21 cellular contexts compared by ENCODE assay signal in genomic region chr16:23137818-23138217, GRCh38. TPM values are rescaled to one million over a fixed set of nuclear protein-coding genes. Genes with fewer than 3 reads are reported as not detected.
DNase-seq lines count a peak whose midpoint lies in the region; ATAC-seq, FAIRE-seq and TF ChIP-seq lines count a peak whose summit lies in the region.
"Had no signal": no experiment of that assay in that cellular context is flagged by ENCODE, and none has a peak within 500 bp of the region (broad histone marks: within the 10 kb centered on the region; RNA-seq: fewer than 3 reads in every experiment).

No MANE protein-coding gene starts in this region.

- WGBS in prostate gland = 17% methylated on average over 5 of the region's 5 CpGs

- no peaks in the 10 kb centered on the region for H3K9me3 ChIP-seq in prostate gland
- H3K9me3 ChIP-seq: BE2C had no signal

- FAIRE-seq in endometrium (lab: Jason Lieb, UNC) = peak; percentile 92
- FAIRE-seq: D721Med had no signal

- no peaks in the 10 kb centered on the region for H3K36me3 ChIP-seq in prostate gland

- TF ChIP-seq CTCF in LNCaP clone FGC (IDR thresholded peaks at IDR 0.05; ENCODE audit: control insufficient read depth, extremely low read depth, insufficient read depth) (no peak), prostate gland (IDR thresholded peaks at IDR 0.05) (no peak)

- DNase-seq in LNCaP clone FGC (ENCODE audit: low read depth) (peak; percentile 73), prostate gland (ENCODE audit: low spot score) (no peak), NCI-H2107 (lab: John Stamatoyannopoulos, UW) (no peak), superior temporal gyrus (ENCODE audit: extremely low spot score) (no peak)
- DNase-seq: BE2C; CD4-positive, alpha-beta T cell; CD8-positive, alpha-beta memory T cell; DMS 273 treated with DMSO at 0.1 percent for 48 hours; DMS79; EL; GDM1; H9 had no signal

- H3K4me3 ChIP-seq in LNCaP clone FGC (ENCODE audit: low read depth, low read length) (no peak overlapping the region), prostate gland (no peak overlapping the region)
- H3K4me3 ChIP-seq: BLaER1 treated with 17β-estradiol and CSF1 and Interleukin-3, amounts not matched to agents 10 nM and 100 nM; GM12878; GM23338 had no signal

- TF ChIP-seq POLR2A in prostate gland (IDR thresholded peaks at IDR 0.05) = no peak

- no peak for ATAC-seq in GM18517 (IDR thresholded peaks at IDR 0.05; ENCODE audit: unreplicated experiment)
- ATAC-seq: GM12878, GM23338, HCT116 had no signal

- H3K27ac ChIP-seq in prostate gland = peak overlapping the region; percentile 18 to 86
- H3K27ac ChIP-seq: 22Rv1; BLaER1 treated with 17β-estradiol and CSF1 and Interleukin-3, amounts not matched to agents 10 nM and 100 nM had no signal

- intact Hi-C loops in prostate gland (cut with DNase I) = no loop called here

- no peaks in the 10 kb centered on the region for H3K27me3 ChIP-seq in prostate gland (replicated peaks; ENCODE audit: insufficient read depth)
- H3K27me3 ChIP-seq: BE2C; BLaER1 treated with 17β-estradiol and CSF1 and Interleukin-3, amounts not matched to agents 10 nM and 100 nM had no signal

- peaks cover 3% of the 10 kb centered on the region for H3K4me1 ChIP-seq in prostate gland (replicated peaks)
- H3K4me1 ChIP-seq: BE2C had no signal

RNA-seq across cellular contexts. Expression of gene USP31, which starts 11.4 kb away (rescaled TPM):
- total RNA-seq in prostate gland = 10 to 100 TPM; 16.2 to 67.3 TPM

RNA-seq across cellular contexts. Expression of gene SCNN1G, which starts 44.7 kb away (rescaled TPM):
- 10 to 100 TPM in 1 of 2 donors, 1 to 10 TPM in 1; 8.6 to 11.1 TPM for total RNA-seq in prostate gland
- total RNA-seq: CD4-positive, alpha-beta T cell; CD8-positive, alpha-beta memory T cell; H4 had no signal
